Comparison of ENCODE assay signal across 9 cellular contexts in the genomic region with DNA sequence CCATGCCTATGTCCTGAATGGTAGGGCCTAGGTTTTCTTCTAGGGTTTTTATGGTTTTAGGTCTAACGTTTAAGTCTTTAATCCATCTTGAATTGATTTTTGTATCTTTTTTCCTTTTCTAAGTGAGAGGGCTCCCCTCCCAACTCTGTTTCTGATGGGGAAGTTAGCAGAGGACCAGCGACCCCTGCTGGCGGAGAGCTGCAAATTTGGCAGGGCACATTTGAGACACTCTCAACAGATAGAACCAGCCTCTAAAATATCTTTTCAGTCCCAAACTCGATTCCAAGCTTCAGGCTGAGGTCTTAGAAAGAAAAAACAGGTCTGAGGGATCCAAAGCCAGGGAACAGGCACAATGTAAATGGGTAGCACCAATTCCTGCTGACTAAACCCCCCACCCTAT. TPM values are rescaled to one million over a fixed set of nuclear protein-coding genes. Genes with fewer than 3 reads are reported as not detected.
DNase-seq lines count a peak whose midpoint lies in the region; ATAC-seq and TF ChIP-seq lines count a peak whose summit lies in the region.
"Had no signal": no experiment of that assay in that cellular context is flagged by ENCODE, and none has a peak within 500 bp of the region (broad histone marks: within the 10 kb centered on the region; RNA-seq: fewer than 3 reads in every experiment).

No MANE protein-coding gene starts in this region.

- BruUV-seq in Panc1 (replicated peaks; lab: Mats Ljungman, UMichigan) = no TSS peak

- H3K27me3 ChIP-seq in Panc1 (ENCODE audit: control insufficient read depth, insufficient read depth, low read length) = no peaks in the 10 kb centered on the region

- POLR2A ChIA-PET in Panc1 (lab: Charles Lee) = no interaction called here

- DNase-seq in Panc1 (ENCODE audit: low read depth, low spot score) (no peak), hippocampal formation (lab: John Stamatoyannopoulos, UW) (no peak), H4 (ENCODE audit: low spot score) (no peak), OCI-M2 (lab: John Stamatoyannopoulos, UW; ENCODE audit: unreplicated experiment) (no peak), DMS79 (lab: John Stamatoyannopoulos, UW) (no peak)
- peak; percentile 9 for DNase-seq in central memory CD4-positive, alpha-beta T cell
- DNase-seq in stimulated activated CD4-positive, alpha-beta T cell treated with anti-CD3 and anti-CD28 coated beads, Interleukin-1b, Interleukin-23, amount 100 ng/mL, for 48 hours = peak; percentile 60

- TF ChIP-seq CTCF in GM12874 (IDR thresholded peaks at IDR 0.05; ENCODE audit: insufficient read depth, low read depth, low read length) = peak; percentile 40; the same call in 1 of the 2 replicates
- TF ChIP-seq CTCF in Panc1 (IDR thresholded peaks at IDR 0.05) = peak; percentile 81

- in situ Hi-C loops in Panc1 (cut with HindIII; ENCODE audit: low pct_unique_long_range_greater_than_20kb, low sequenced_read_pairs) = no loop called here

- CTCF ChIA-PET in Panc1 (lab: Charles Lee) = interaction anchor here (0.7 kb wide), 1 partner anchor 168 kb away, joined by 4 read pairs; no protein-coding TSS in a partner anchor

- no peak overlapping the region for H3K27ac ChIP-seq in Panc1 (ENCODE audit: low read length)
- H3K27ac ChIP-seq: SJSA1 had no signal

- H3K4me1 ChIP-seq in Panc1 (ENCODE audit: control insufficient read depth, insufficient read depth, low read length) = no peaks in the 10 kb centered on the region

- H3K36me3 ChIP-seq in Panc1 (ENCODE audit: control insufficient read depth, insufficient read depth, low read length) = no peaks in the 10 kb centered on the region
- H3K36me3 ChIP-seq: SJSA1 had no signal

- ATAC-seq in Panc1 = no peak

- 0 out of 4 replicates have a peak overlapping the region, but pooled peaks of 1 of the 2 experiments have one; percentile 2 for H3K4me3 ChIP-seq in Panc1 (ENCODE audit: low read depth in 2 of 2, low read length in 2 of 2)
- H3K4me3 ChIP-seq: SJSA1 had no signal

- intact Hi-C loops in Panc1 (cut with micrococcal nuclease; ENCODE audit: unreplicated experiment) = no loop called here

- H3K9me3 ChIP-seq in Panc1 (ENCODE audit: control insufficient read depth, insufficient read depth, low read depth, low read length) = no peaks in the 10 kb centered on the region

RNA-seq across cellular contexts. Expression of gene LRRC3, which starts 32.5 kb away (rescaled TPM):
- total RNA-seq in Panc1 (2021; ENCODE audit: unreplicated experiment) = 3.3 TPM
- polyA plus RNA-seq in Panc1 (2012; ENCODE audit: insufficient read length) = 3.8 TPM
- 0.37 and 0.52 TPM in 2 replicates for total RNA-seq in H4 (2014; rRNA removed; shearing (Covaris generic))

RNA-seq across cellular contexts. Expression of gene KRTAP10-1, which starts 52.2 kb away (rescaled TPM):
- not detected for total RNA-seq in Panc1 (2021; ENCODE audit: unreplicated experiment)
- polyA plus RNA-seq in Panc1 (2012; ENCODE audit: insufficient read length) = not detected
- total RNA-seq in H4 (2014; rRNA removed; shearing (Covaris generic)) = not detected in 2 replicates
- total RNA-seq: SJSA1 had no signal

Comparison
In these comparisons a context has a peak if more than half of its experiments do, and no peak if none do; other contexts are left out.
1. DNase-seq: peak in central memory CD4-positive, alpha-beta T cell (single experiment) and stimulated activated CD4-positive, alpha-beta T cell treated with anti-CD3 and anti-CD28 coated beads, Interleukin-1b, Interleukin-23, amount 100 ng/mL, for 48 hours (single experiment); none in Panc1 (single experiment), hippocampal formation (0 of 2), H4 (single experiment), OCI-M2 (single experiment) and DMS79 (single experiment).